ENCODE assay signal across 22 cellular contexts in the genomic region with DNA sequence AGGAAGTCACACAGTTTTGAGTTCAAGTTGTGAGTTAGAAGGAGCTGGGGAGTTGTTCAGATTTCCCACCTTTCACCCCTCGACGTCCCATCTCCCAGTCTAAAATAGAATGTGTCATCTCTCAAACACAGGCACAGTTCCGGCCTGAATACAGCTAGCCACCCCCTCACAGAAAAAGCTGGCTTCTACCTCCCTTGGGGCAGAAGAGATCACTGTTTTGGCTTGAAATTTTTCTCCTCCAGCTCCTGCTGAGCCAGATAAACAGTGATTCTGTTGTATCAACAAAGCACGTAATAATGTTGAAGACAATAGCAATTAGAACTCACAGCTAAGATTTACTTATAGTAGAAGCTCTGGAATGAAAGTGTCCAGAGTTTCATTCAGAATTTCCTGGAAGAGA.
A peak's percentile ranks its signal among the peaks of the same experiment; 100 is the strongest.
DNase-seq lines count a peak whose midpoint lies in the region; ATAC-seq, FAIRE-seq and TF ChIP-seq lines count a peak whose summit lies in the region.
"Had no signal": no experiment of that assay in that cellular context is flagged by ENCODE, and none has a peak within 500 bp of the region (broad histone marks: within the 10 kb centered on the region; RNA-seq: fewer than 3 reads in every experiment).

No MANE protein-coding gene starts in this region.

- TF ChIP-seq POLR2A in heart left ventricle (IDR thresholded peaks at IDR 0.05): no peak

- no peak overlapping the region for H3K4me3 Mint-ChIP-seq in astrocyte (ENCODE audit: unreplicated experiment)
- H3K4me3 Mint-ChIP-seq: activated CD4-positive, alpha-beta T cell treated with anti-CD3 and anti-CD28 coated beads, Interleukin-2, amount 10 ng/mL, durations not matched to agents 24 days and 14 days had no signal

- H3K9ac ChIP-seq in GM23248 (no peak overlapping the region; the same call in 1 of the 2 replicates), astrocyte (ENCODE audit: low read length) (no peak overlapping the region)

- no peak for FAIRE-seq in astrocyte (lab: Jason Lieb, UNC)
- FAIRE-seq: keratinocyte had no signal

- H4K20me1 ChIP-seq in GM23248 (ENCODE audit: insufficient read depth): no peaks in the 10 kb centered on the region
- no peaks in the 10 kb centered on the region for H4K20me1 ChIP-seq in astrocyte (ENCODE audit: insufficient read depth, low read length)
- H4K20me1 ChIP-seq in osteoblast (ENCODE audit: insufficient read depth, low read length): no peaks in the 10 kb centered on the region
- no peaks in the 10 kb centered on the region for H4K20me1 ChIP-seq in hepatocyte (ENCODE audit: insufficient read depth, poor library complexity, severe bottlenecking)

- peaks cover 2% of the 10 kb centered on the region for H3K27me3 Mint-ChIP-seq in astrocyte (ENCODE audit: low read depth, unreplicated experiment)

- no peak for TF ChIP-seq CTCF in astrocyte (IDR thresholded peaks at IDR 0.05; ENCODE audit: insufficient read depth, low read depth, low read length)
- no peak for TF ChIP-seq CTCF in heart left ventricle (IDR thresholded peaks at IDR 0.05)
- TF ChIP-seq CTCF in osteoblast (IDR thresholded peaks at IDR 0.05; ENCODE audit: extremely low read depth, low read depth, low read length): no peak
- TF ChIP-seq CTCF in hepatocyte (IDR thresholded peaks at IDR 0.05; ENCODE audit: poor library complexity): no peak

- H3K9me3 Mint-ChIP-seq in astrocyte (ENCODE audit: unreplicated experiment): no peaks in the 10 kb centered on the region
- H3K9me3 Mint-ChIP-seq: activated CD4-positive, alpha-beta T cell treated with anti-CD3 and anti-CD28 coated beads, Interleukin-2, amount 10 ng/mL, durations not matched to agents 24 days and 14 days had no signal

- DNase-seq in GM23248: peak; percentile 79
- peak; percentile 45 for DNase-seq in astrocyte (ENCODE audit: low read depth)
- no peak for DNase-seq in heart left ventricle
- peak; percentile 90 for DNase-seq in osteoblast (ENCODE audit: insufficient read length, low spot score, missing footprints)
- no peak for DNase-seq in NCI-H2196 treated with DMSO at 0.1 percent for 48 hours (lab: John Stamatoyannopoulos, UW; ENCODE audit: unreplicated experiment)
- DNase-seq in hepatocyte (ENCODE audit: low spot score): no peak
- DNase-seq: activated CD4-positive, alpha-beta T cell treated with anti-CD3 and anti-CD28 coated beads, Interleukin-2, amount 10 ng/mL, durations not matched to agents 24 days and 14 days; activated CD8-positive, alpha-beta memory T cell treated with anti-CD3 and anti-CD28 coated beads, Interleukin-2, amount 50 U/mL, for 4 hours; activated gamma-delta T cell; anterior cingulate cortex; COR-L47; dermis blood vessel endothelial cell; erythroblast; NCI-H1930; NCI-H510A; OCI-M1; ovary had no signal

- 0 to 3% methylated on average over 4 of the region's 4 CpGs for WGBS in GM23248 (ENCODE audit: low coverage in 1 of 2, low lambda C conversion rate in 2 of 2, missing lambda C conversion rate in 2 of 2), 2 experiments
- WGBS in heart left ventricle, 4 donors: 40 to 52% (median 45%) methylated on average over 4 of the region's 4 CpGs
- 54% methylated on average over 4 of the region's 4 CpGs for WGBS in hepatocyte (ENCODE audit: low lambda C conversion rate, missing lambda C conversion rate)

- peak in 3 of 4 donors; percentile 37 to 64 (median 63) for ATAC-seq in heart left ventricle
- no peak for ATAC-seq in GM21717 (IDR thresholded peaks at IDR 0.05; ENCODE audit: unreplicated experiment)
- ATAC-seq in GM18858 (IDR thresholded peaks at IDR 0.05; ENCODE audit: unreplicated experiment): no peak
- ATAC-seq: SK-N-SH treated with all-trans-retinoic acid at 6 μM for 48 hours had no signal

- intact Hi-C loops in heart left ventricle (cut with DNase I): no loop called here

- H3K4me1 ChIP-seq in GM23248 (ENCODE audit: insufficient read depth) (peaks cover 46% of the 10 kb centered on the region), astrocyte (ENCODE audit: insufficient read depth, low read length) (peaks cover 30% of the 10 kb centered on the region), heart left ventricle (peaks cover 0 to 30% (median 5%) of the 10 kb centered on the region in 12 donors), osteoblast (ENCODE audit: insufficient read depth, low read length) (peaks cover 49% of the 10 kb centered on the region), hepatocyte (ENCODE audit: insufficient read depth) (peaks cover 11% of the 10 kb centered on the region)

- in situ Hi-C loops in GM23248 (cut with MboI): no loop called here

- H3K4me1 Mint-ChIP-seq in astrocyte (ENCODE audit: low read depth, unreplicated experiment): peaks cover 11% of the 10 kb centered on the region

- H3K36me3 ChIP-seq in GM23248 (ENCODE audit: low read depth) (no peaks in the 10 kb centered on the region), astrocyte (ENCODE audit: insufficient read depth, low read length) (no peaks in the 10 kb centered on the region), heart left ventricle (no peaks in the 10 kb centered on the region), osteoblast (ENCODE audit: insufficient read depth, low read length) (no peaks in the 10 kb centered on the region), hepatocyte (replicated peaks; ENCODE audit: insufficient read depth, low read depth) (no peaks in the 10 kb centered on the region)
- H3K36me3 ChIP-seq: ovary had no signal

- no peaks in the 10 kb centered on the region for H3K9me2 ChIP-seq in GM23248 (ENCODE audit: insufficient read depth)
- H3K9me2 ChIP-seq in hepatocyte (replicated peaks; ENCODE audit: insufficient read depth): no peaks in the 10 kb centered on the region

- H3K27ac Mint-ChIP-seq in astrocyte (ENCODE audit: unreplicated experiment): peak overlapping the region; percentile 62
- H3K27ac Mint-ChIP-seq: activated CD4-positive, alpha-beta T cell treated with anti-CD3 and anti-CD28 coated beads, Interleukin-2, amount 10 ng/mL, durations not matched to agents 24 days and 14 days had no signal

- H3K4me3 ChIP-seq in GM23248: no peak overlapping the region
- no peak overlapping the region for H3K4me3 ChIP-seq in astrocyte (ENCODE audit: insufficient read depth, low read depth, low read length)
- no peak overlapping the region for H3K4me3 ChIP-seq in heart left ventricle
- H3K4me3 ChIP-seq in osteoblast (ENCODE audit: insufficient read depth, low read length): no peak overlapping the region
- H3K4me3 ChIP-seq in hepatocyte: no peak overlapping the region
- H3K4me3 ChIP-seq: ovary, skin epidermis had no signal

- H3K4me2 ChIP-seq in GM23248 (ENCODE audit: unreplicated experiment) (peak overlapping the region; percentile 78), astrocyte (ENCODE audit: low read length) (peak overlapping the region; percentile 8), osteoblast (ENCODE audit: insufficient read depth, low read length) (peak overlapping the region; percentile 25), hepatocyte (no peak overlapping the region)

- H3K79me2 ChIP-seq in GM23248 (ENCODE audit: insufficient read depth): no peaks in the 10 kb centered on the region
- no peaks in the 10 kb centered on the region for H3K79me2 ChIP-seq in astrocyte (ENCODE audit: insufficient read depth, low read length)
- no peaks in the 10 kb centered on the region for H3K79me2 ChIP-seq in osteoblast (ENCODE audit: insufficient read depth, low read length)
- no peaks in the 10 kb centered on the region for H3K79me2 ChIP-seq in hepatocyte

- H2AFZ ChIP-seq in GM23248 (peak overlapping the region; percentile 69), astrocyte (ENCODE audit: low read depth, low read length) (peak overlapping the region; percentile 42), osteoblast (ENCODE audit: low read length) (peak overlapping the region; percentile 7), hepatocyte (no peak overlapping the region)

- peaks cover 40% of the 10 kb centered on the region for H3F3A ChIP-seq in GM23248 (ENCODE audit: insufficient read depth)

- H3K9me3 ChIP-seq in GM23248 (ENCODE audit: low read depth): no peaks in the 10 kb centered on the region
- no peaks in the 10 kb centered on the region for H3K9me3 ChIP-seq in astrocyte (ENCODE audit: insufficient read depth, low read depth, low read length)
- no peaks in the 10 kb centered on the region for H3K9me3 ChIP-seq in heart left ventricle
- no peaks in the 10 kb centered on the region for H3K9me3 ChIP-seq in osteoblast (ENCODE audit: low read depth, low read length)
- no peaks in the 10 kb centered on the region for H3K9me3 ChIP-seq in hepatocyte (ENCODE audit: low read depth)
- H3K9me3 ChIP-seq: ovary had no signal

- no peaks in the 10 kb centered on the region for H3K36me3 Mint-ChIP-seq in astrocyte (ENCODE audit: low read depth, unreplicated experiment)

- H3K27me3 ChIP-seq in GM23248 (replicated peaks; ENCODE audit: insufficient read depth) (no peaks in the 10 kb centered on the region), astrocyte (ENCODE audit: insufficient read depth, low read length) (no peaks in the 10 kb centered on the region), heart left ventricle (no peaks in the 10 kb centered on the region), osteoblast (ENCODE audit: insufficient read depth, low read length) (no peaks in the 10 kb centered on the region), hepatocyte (no peaks in the 10 kb centered on the region)
- H3K27me3 ChIP-seq: ovary had no signal

- H3K27ac ChIP-seq in GM23248 (peak overlapping the region; percentile 43), astrocyte (ENCODE audit: low read depth, low read length) (no peak overlapping the region), heart left ventricle (peak overlapping the region in 5 of 12 donors; percentile 10 to 68 (median 17)), osteoblast (ENCODE audit: low read depth, low read length) (peak overlapping the region; percentile 49), hepatocyte (no peak overlapping the region)
- H3K27ac ChIP-seq: ovary had no signal

Comparison
In these comparisons a context has a peak if more than half of its experiments do, and no peak if none do; other contexts are left out.
1. DNase-seq: peak in GM23248 (single experiment), astrocyte (single experiment) and osteoblast (single experiment); none in heart left ventricle (0 of 5), NCI-H2196 treated with DMSO at 0.1 percent for 48 hours (single experiment) and hepatocyte (single experiment).
2. H3K27ac ChIP-seq: peak in GM23248 (single experiment) and osteoblast (single experiment); none in astrocyte (single experiment) and hepatocyte (single experiment).
3. ATAC-seq: peak in heart left ventricle (3 of 4); none in GM21717 (single experiment) and GM18858 (single experiment).